In genomic region chr1:91811363-91812025, GRCh38 we compare ENCODE assay signal across 20 cellular contexts.
DNase-seq lines count a peak whose midpoint lies in the region; ATAC-seq and TF ChIP-seq lines count a peak whose summit lies in the region.
"Had no signal": no experiment of that assay in that cellular context is flagged by ENCODE, and none has a peak within 500 bp of the region (broad histone marks: within the 10 kb centered on the region; RNA-seq: fewer than 3 reads in every experiment).

No MANE protein-coding gene starts in this region.

- no peak for DNase-seq in activated CD4-positive, alpha-beta T cell treated with anti-CD3 and anti-CD28 coated beads, Interleukin-2, amount 10 ng/mL, durations not matched to agents 7 days and 5 days
- DNase-seq in activated CD4-positive, alpha-beta T cell treated with anti-CD3 and anti-CD28 coated beads for 36 hours, result no peak
- no peak for DNase-seq in central memory CD8-positive, alpha-beta T cell (ENCODE audit: low spot score in 2 of 2)
- DNase-seq in natural killer cell treated with Interleukin-12 subunit alpha and Interleukin-12 subunit beta and Interleukin-15 and Interleukin-18, amount 100 ng/mL, for 72 hours (ENCODE audit: low spot score), result no peak
- DNase-seq in inferior parietal cortex (ENCODE audit: extremely low spot score), result no peak
- no peak for DNase-seq in DMS53 treated with DMSO at 0.1 percent for 48 hours (lab: John Stamatoyannopoulos, UW; ENCODE audit: unreplicated experiment)
- DNase-seq: Calu3, DMS53, Kasumi-1, MG63, NCI-H1048, NCI-H1436, NCI-H1930, NCI-H345, NCI-H524 treated with DMSO at 0.1 percent for 48 hours, PC-9 had no signal

- H3K9me3 ChIP-seq in HEK293 (ENCODE audit: control insufficient read depth, insufficient read depth, low read depth, low read length), result no peaks in the 10 kb centered on the region
- H3K9me3 ChIP-seq: MG63 had no signal

- H3K4me3 ChIP-seq in HEK293 (ENCODE audit: low read depth, low read length), result no peak overlapping the region
- H3K4me3 ChIP-seq: MG63, PC-9 had no signal

- H3K4me1 Mint-ChIP-seq in activated CD4-positive, alpha-beta T cell treated with anti-CD3 and anti-CD28 coated beads, Interleukin-2, amount 10 ng/mL, durations not matched to agents 7 days and 5 days, result peaks cover 55% of the 10 kb centered on the region
- H3K4me1 Mint-ChIP-seq in activated CD4-positive, alpha-beta T cell treated with anti-CD3 and anti-CD28 coated beads for 36 hours, result peaks cover 40% of the 10 kb centered on the region
- peaks cover 69% of the 10 kb centered on the region for H3K4me1 Mint-ChIP-seq in central memory CD8-positive, alpha-beta T cell
- H3K4me1 Mint-ChIP-seq in natural killer cell treated with Interleukin-12 subunit alpha and Interleukin-12 subunit beta and Interleukin-15 and Interleukin-18, amount 100 ng/mL, for 72 hours (ENCODE audit: low read depth in 2 of 2), result peaks cover 67 to 79% of the 10 kb centered on the region in 2 donors

- no peak overlapping the region for H3K27ac ChIP-seq in HEK293 (ENCODE audit: extremely low read depth, low read depth, low read length)
- H3K27ac ChIP-seq: 22Rv1, PC-9 had no signal

- no peak overlapping the region for H3K4me3 Mint-ChIP-seq in activated CD4-positive, alpha-beta T cell treated with anti-CD3 and anti-CD28 coated beads, Interleukin-2, amount 10 ng/mL, durations not matched to agents 7 days and 5 days
- H3K4me3 Mint-ChIP-seq in activated CD4-positive, alpha-beta T cell treated with anti-CD3 and anti-CD28 coated beads for 36 hours, result no peak overlapping the region
- H3K4me3 Mint-ChIP-seq in central memory CD8-positive, alpha-beta T cell, result no peak overlapping the region
- H3K4me3 Mint-ChIP-seq in natural killer cell treated with Interleukin-12 subunit alpha and Interleukin-12 subunit beta and Interleukin-15 and Interleukin-18, amount 100 ng/mL, for 72 hours, result no peak overlapping the region
- H3K4me3 Mint-ChIP-seq: CD14-positive monocyte had no signal

- no peaks in the 10 kb centered on the region for H3K9me3 Mint-ChIP-seq in activated CD4-positive, alpha-beta T cell treated with anti-CD3 and anti-CD28 coated beads, Interleukin-2, amount 10 ng/mL, durations not matched to agents 7 days and 5 days
- no peaks in the 10 kb centered on the region for H3K9me3 Mint-ChIP-seq in activated CD4-positive, alpha-beta T cell treated with anti-CD3 and anti-CD28 coated beads for 36 hours (ENCODE audit: low read depth)
- no peaks in the 10 kb centered on the region for H3K9me3 Mint-ChIP-seq in central memory CD8-positive, alpha-beta T cell
- no peaks in the 10 kb centered on the region for H3K9me3 Mint-ChIP-seq in natural killer cell treated with Interleukin-12 subunit alpha and Interleukin-12 subunit beta and Interleukin-15 and Interleukin-18, amount 100 ng/mL, for 72 hours
- H3K9me3 Mint-ChIP-seq: CD14-positive monocyte had no signal

- peaks cover 10% of the 10 kb centered on the region for H3K36me3 Mint-ChIP-seq in activated CD4-positive, alpha-beta T cell treated with anti-CD3 and anti-CD28 coated beads, Interleukin-2, amount 10 ng/mL, durations not matched to agents 7 days and 5 days (ENCODE audit: low read depth)
- H3K36me3 Mint-ChIP-seq in activated CD4-positive, alpha-beta T cell treated with anti-CD3 and anti-CD28 coated beads for 36 hours (ENCODE audit: low read depth), result no peaks in the 10 kb centered on the region
- H3K36me3 Mint-ChIP-seq in central memory CD8-positive, alpha-beta T cell (ENCODE audit: insufficient read depth), result peaks cover 2% of the 10 kb centered on the region
- H3K36me3 Mint-ChIP-seq in natural killer cell treated with Interleukin-12 subunit alpha and Interleukin-12 subunit beta and Interleukin-15 and Interleukin-18, amount 100 ng/mL, for 72 hours, result no peaks in the 10 kb centered on the region
- H3K36me3 Mint-ChIP-seq: CD14-positive monocyte had no signal

- no peak for ATAC-seq in activated CD4-positive, alpha-beta T cell treated with anti-CD3 and anti-CD28 coated beads for 36 hours
- ATAC-seq in central memory CD8-positive, alpha-beta T cell (replicated peaks; ENCODE audit: extremely low read depth, poor library complexity, severe bottlenecking), result no peak
- ATAC-seq in natural killer cell treated with Interleukin-12 subunit alpha and Interleukin-12 subunit beta and Interleukin-15 and Interleukin-18, amount 100 ng/mL, for 72 hours, result no peak
- ATAC-seq in HG02588 (IDR thresholded peaks at IDR 0.05; ENCODE audit: unreplicated experiment), result no peak

- H3K36me3 ChIP-seq in HEK293 (ENCODE audit: control insufficient read depth in 2 of 2, insufficient read depth in 1 of 2, low read length in 2 of 2), result no peaks in the 10 kb centered on the region
- H3K36me3 ChIP-seq: MG63 had no signal

- H3K27ac Mint-ChIP-seq in activated CD4-positive, alpha-beta T cell treated with anti-CD3 and anti-CD28 coated beads, Interleukin-2, amount 10 ng/mL, durations not matched to agents 7 days and 5 days, result peak overlapping the region; percentile 5
- no peak overlapping the region for H3K27ac Mint-ChIP-seq in activated CD4-positive, alpha-beta T cell treated with anti-CD3 and anti-CD28 coated beads for 36 hours
- H3K27ac Mint-ChIP-seq in central memory CD8-positive, alpha-beta T cell (ENCODE audit: low read depth), result peak overlapping the region; percentile 47
- peak overlapping the region; percentile 4 to 61 for H3K27ac Mint-ChIP-seq in natural killer cell treated with Interleukin-12 subunit alpha and Interleukin-12 subunit beta and Interleukin-15 and Interleukin-18, amount 100 ng/mL, for 72 hours
- H3K27ac Mint-ChIP-seq: CD14-positive monocyte had no signal

- intact Hi-C loops in activated CD4-positive, alpha-beta T cell treated with anti-CD3 and anti-CD28 coated beads for 36 hours (cut with DNase I, micrococcal nuclease), result no loop called here

- peaks cover 6% of the 10 kb centered on the region; the same call in 1 of the 2 replicates for H3K4me1 ChIP-seq in HEK293 (ENCODE audit: control insufficient read depth, insufficient read depth, low read length)

- POLR2A ChIA-PET in activated CD4-positive, alpha-beta T cell treated with anti-CD3 and anti-CD28 coated beads, Interleukin-2, amount 10 ng/mL, durations not matched to agents 7 days and 5 days (lab: Charles Lee), result interaction anchor here (0.5 kb wide), 1 partner anchor 8 kb away, joined by 3 read pairs; no protein-coding TSS in a partner anchor
- POLR2A ChIA-PET in activated CD4-positive, alpha-beta T cell treated with anti-CD3 and anti-CD28 coated beads for 36 hours (lab: Charles Lee), result interaction anchor here (1.2 kb wide), 1 partner anchor 59 kb away, joined by 5 read pairs; no protein-coding TSS in a partner anchor
- POLR2A ChIA-PET in HEK293 (lab: Yijun Ruan, JAX), result no interaction called here

- CTCF ChIA-PET in activated CD4-positive, alpha-beta T cell treated with anti-CD3 and anti-CD28 coated beads, Interleukin-2, amount 10 ng/mL, durations not matched to agents 7 days and 5 days (lab: Charles Lee), result interaction anchor here (0.8 kb wide), 1 partner anchor 118 kb away, joined by 3 read pairs; no protein-coding TSS in a partner anchor
- CTCF ChIA-PET in activated CD4-positive, alpha-beta T cell treated with anti-CD3 and anti-CD28 coated beads for 36 hours (lab: Charles Lee), result interaction anchor here (0.7 to 1.4 kb wide), 4 partner anchors 13 to 254 kb away, joined by 3 to 4 read pairs (median 4); no protein-coding TSS in a partner anchor
- CTCF ChIA-PET in HEK293 (lab: Yijun Ruan, JAX), result interaction anchor here (0.6 to 0.7 kb wide), 2 partner anchors 18 to 540 kb away, joined by 3 to 9 read pairs; no protein-coding TSS in a partner anchor

- H3K27me3 Mint-ChIP-seq in activated CD4-positive, alpha-beta T cell treated with anti-CD3 and anti-CD28 coated beads, Interleukin-2, amount 10 ng/mL, durations not matched to agents 7 days and 5 days, result peaks cover under 1% of the 10 kb centered on the region
- H3K27me3 Mint-ChIP-seq in activated CD4-positive, alpha-beta T cell treated with anti-CD3 and anti-CD28 coated beads for 36 hours, result peaks cover 1% of the 10 kb centered on the region
- no peaks in the 10 kb centered on the region for H3K27me3 Mint-ChIP-seq in central memory CD8-positive, alpha-beta T cell
- H3K27me3 Mint-ChIP-seq in natural killer cell treated with Interleukin-12 subunit alpha and Interleukin-12 subunit beta and Interleukin-15 and Interleukin-18, amount 100 ng/mL, for 72 hours, result no peaks in the 10 kb centered on the region

- TF ChIP-seq CTCF in HEK293 (tag by site-specific recombination; IDR thresholded peaks at IDR 0.05), result no peak

TF ChIP-seq in HEK293, 187 proteins besides CTCF, POLR2A, EP300 and RAD21:
- TF ChIP-seq PRDM1 (tag by site-specific recombination; IDR thresholded peaks at IDR 0.05), result peak; percentile 27; the same call in 1 of the 2 replicates
- TF ChIP-seq, protein P1, sequence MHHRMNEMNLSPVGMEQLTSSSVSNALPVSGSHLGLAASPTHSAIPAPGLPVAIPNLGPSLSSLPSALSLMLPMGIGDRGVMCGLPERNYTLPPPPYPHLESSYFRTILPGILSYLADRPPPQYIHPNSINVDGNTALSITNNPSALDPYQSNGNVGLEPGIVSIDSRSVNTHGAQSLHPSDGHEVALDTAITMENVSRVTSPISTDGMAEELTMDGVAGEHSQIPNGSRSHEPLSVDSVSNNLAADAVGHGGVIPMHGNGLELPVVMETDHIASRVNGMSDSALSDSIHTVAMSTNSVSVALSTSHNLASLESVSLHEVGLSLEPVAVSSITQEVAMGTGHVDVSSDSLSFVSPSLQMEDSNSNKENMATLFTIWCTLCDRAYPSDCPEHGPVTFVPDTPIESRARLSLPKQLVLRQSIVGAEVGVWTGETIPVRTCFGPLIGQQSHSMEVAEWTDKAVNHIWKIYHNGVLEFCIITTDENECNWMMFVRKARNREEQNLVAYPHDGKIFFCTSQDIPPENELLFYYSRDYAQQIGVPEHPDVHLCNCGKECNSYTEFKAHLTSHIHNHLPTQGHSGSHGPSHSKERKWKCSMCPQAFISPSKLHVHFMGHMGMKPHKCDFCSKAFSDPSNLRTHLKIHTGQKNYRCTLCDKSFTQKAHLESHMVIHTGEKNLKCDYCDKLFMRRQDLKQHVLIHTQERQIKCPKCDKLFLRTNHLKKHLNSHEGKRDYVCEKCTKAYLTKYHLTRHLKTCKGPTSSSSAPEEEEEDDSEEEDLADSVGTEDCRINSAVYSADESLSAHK (tag by site-specific recombination; IDR thresholded peaks at IDR 0.05), result no peak
